Comparison of ENCODE assay signal across 7 cellular contexts in genomic region chr3:14548321-14548729, GRCh38. TPM values are rescaled to one million over a fixed set of nuclear protein-coding genes. Genes with fewer than 3 reads are reported as not detected.
DNase-seq lines count a peak whose midpoint lies in the region; ATAC-seq and TF ChIP-seq lines count a peak whose summit lies in the region.

No MANE protein-coding gene starts in this region.

- no peak overlapping the region for H3K4me3 ChIP-seq in GM12864 (ENCODE audit: low read depth, low read length)
- H3K4me3 ChIP-seq in Karpas-422 (ENCODE audit: low read length), result no peak overlapping the region
- no peak overlapping the region for H3K4me3 ChIP-seq in cardiac fibroblast (replicated peaks in 1 of 2; ENCODE audit: low read depth in 2 of 2, low read length in 2 of 2)

- no peak overlapping the region for H3K4me2 ChIP-seq in Karpas-422 (ENCODE audit: low read depth, low read length, poor library complexity, severe bottlenecking)

- no peak overlapping the region for H3K27ac ChIP-seq in Karpas-422 (ENCODE audit: low read length)

- intact Hi-C loops in left colon (cut with DNase I, micrococcal nuclease), result loop anchor here in 1 of 2 donors (5.0 kb wide), 1 partner anchor 41 kb away; no protein-coding TSS in a partner anchor

- no peak overlapping the region for H2AFZ ChIP-seq in Karpas-422 (ENCODE audit: low read length)

- H3K9ac ChIP-seq in Karpas-422 (ENCODE audit: low read length), result no peak overlapping the region

- 0 out of 2 replicates have a peak, but pooled peaks cover 8% of the 10 kb centered on the region for H4K20me1 ChIP-seq in Karpas-422 (ENCODE audit: insufficient read depth, low read depth, low read length)

- H3K4me1 ChIP-seq in Karpas-422 (ENCODE audit: low read length), result no peaks in the 10 kb centered on the region

- TF ChIP-seq CTCF in GM12864 (IDR thresholded peaks at IDR 0.05; ENCODE audit: low read depth, low read length, missing control alignments), result peak; percentile 76
- peak; percentile 75 for TF ChIP-seq CTCF in cardiac fibroblast (IDR thresholded peaks at IDR 0.05; ENCODE audit: low read depth, low read length)

- DNase-seq in GM12864 (ENCODE audit: low read depth) (no peak), Karpas-422 (peak; percentile 86), SW480 (ENCODE audit: low spot score) (peak; percentile 50), cardiac fibroblast (ENCODE audit: low read depth in 2 of 2) (peak; percentile 67 to 74), left colon (peak; percentile 43 to 66)
- peak; percentile 9 to 24 for DNase-seq in stimulated activated CD4-positive, alpha-beta T cell treated with anti-CD3 and anti-CD28 coated beads, Interleukin-4, amount 100 ng/mL, for 4 hours

- no peaks in the 10 kb centered on the region for H3K79me2 ChIP-seq in Karpas-422 (ENCODE audit: low read length)

- no peaks in the 10 kb centered on the region for H3K27me3 ChIP-seq in Karpas-422 (ENCODE audit: low read length)

- ATAC-seq in left colon, result peak; percentile 86
- no peak for ATAC-seq in HG03025 (IDR thresholded peaks at IDR 0.05; ENCODE audit: low FRiP score, unreplicated experiment)

- H3K36me3 ChIP-seq in Karpas-422 (ENCODE audit: insufficient read depth, low read length), result no peaks in the 10 kb centered on the region

- no peaks in the 10 kb centered on the region for H3K9me2 ChIP-seq in Karpas-422 (replicated peaks; ENCODE audit: insufficient read depth, low read length)

- H3K9me3 ChIP-seq in Karpas-422 (ENCODE audit: low read length), result no peaks in the 10 kb centered on the region

RNA-seq across cellular contexts. Expression of gene GRIP2, which starts 8.2 kb away (rescaled TPM):
- not detected in 2 replicates for total RNA-seq in Karpas-422 (2014; rRNA removed; shearing (Covaris generic); ENCODE audit: low replicate concordance)
- 1 to 10 TPM in 1 of 2 donors, under 1 TPM in 1; 0.49 to 1.7 TPM for total RNA-seq in left colon
